14 cellular contexts compared by ENCODE assay signal in the genomic region with DNA sequence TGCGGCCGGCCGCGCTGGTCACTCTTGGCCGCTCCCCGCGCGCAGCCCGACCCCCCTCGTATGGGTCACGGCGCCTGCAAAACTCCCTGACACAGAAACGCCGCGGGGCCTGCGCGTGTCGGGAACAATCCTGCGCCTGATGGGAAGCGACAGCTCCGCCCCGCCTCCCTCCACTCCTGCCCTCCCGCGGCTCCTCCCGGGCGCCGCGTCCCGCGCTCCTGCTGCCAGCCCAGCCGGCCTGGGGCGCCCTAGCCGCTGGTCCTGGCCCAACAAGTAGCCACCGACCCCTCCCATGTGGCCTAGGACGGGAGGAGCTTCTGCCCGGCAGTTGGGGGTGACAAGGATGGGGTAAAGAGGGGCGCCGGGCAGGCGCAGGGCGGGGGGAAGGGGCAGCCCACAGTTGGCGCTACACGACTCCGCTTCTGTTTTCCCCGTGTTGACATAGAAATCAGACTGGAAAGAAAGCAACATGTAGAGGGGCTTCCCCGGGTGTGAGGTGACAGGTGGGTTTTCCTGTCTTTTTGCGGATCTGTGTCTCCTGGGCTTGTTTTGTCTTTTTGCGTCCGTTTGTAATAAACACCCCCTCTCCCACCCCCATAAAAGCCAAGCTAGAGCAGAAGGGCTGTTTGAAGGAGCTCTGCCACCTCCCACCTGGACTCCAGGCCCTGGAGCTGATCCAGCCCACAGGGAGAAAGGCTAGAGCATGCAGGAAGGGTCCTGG. TPM values are rescaled to one million over a fixed set of nuclear protein-coding genes. Genes with fewer than 3 reads are reported as not detected.
A peak's percentile ranks its signal among the peaks of the same experiment; 100 is the strongest.
DNase-seq lines count a peak whose midpoint lies in the region; ATAC-seq, FAIRE-seq and TF ChIP-seq lines count a peak whose summit lies in the region.
"Had no signal": no experiment of that assay in that cellular context is flagged by ENCODE, and none has a peak within 500 bp of the region (broad histone marks: within the 10 kb centered on the region; RNA-seq: fewer than 3 reads in every experiment).

No MANE protein-coding gene starts in this region.

- no peaks in the 10 kb centered on the region for H3K4me1 ChIP-seq in endothelial cell of umbilical vein (ENCODE audit: control insufficient read depth, extremely low read depth, insufficient read depth, low read length)
- peaks cover 8% of the 10 kb centered on the region for H3K4me1 ChIP-seq in neural progenitor cell
- H3K4me1 ChIP-seq: upper lobe of right lung had no signal

- H4K20me1 ChIP-seq in endothelial cell of umbilical vein (replicated peaks; ENCODE audit: control insufficient read depth, extremely low read depth, insufficient read depth, low read length): no peaks in the 10 kb centered on the region
- peaks cover 67% of the 10 kb centered on the region for H4K20me1 ChIP-seq in neural progenitor cell (ENCODE audit: low read depth)

- H3K79me2 ChIP-seq in endothelial cell of umbilical vein (ENCODE audit: control insufficient read depth, insufficient read depth, low read length) (no peaks in the 10 kb centered on the region), neural progenitor cell (ENCODE audit: low read depth) (no peaks in the 10 kb centered on the region)

- H3K9me3 ChIP-seq in endothelial cell of umbilical vein (replicated peaks; ENCODE audit: control insufficient read depth, insufficient read depth, low read length) (no peaks in the 10 kb centered on the region), neural progenitor cell (ENCODE audit: low read depth) (no peaks in the 10 kb centered on the region)
- H3K9me3 ChIP-seq: upper lobe of right lung had no signal

- H3K4me1 Mint-ChIP-seq in neural progenitor cell: peaks cover 10% of the 10 kb centered on the region
- peaks cover 6% of the 10 kb centered on the region for H3K4me1 Mint-ChIP-seq in activated CD4-positive, alpha-beta memory T cell treated with anti-CD3 and anti-CD28 coated beads for 36 hours (ENCODE audit: low read depth)

- intact Hi-C loops in endothelial cell of umbilical vein (cut with micrococcal nuclease): no loop called here
- intact Hi-C loops in activated CD4-positive, alpha-beta memory T cell treated with anti-CD3 and anti-CD28 coated beads for 36 hours (cut with micrococcal nuclease): no loop called here

- CTCF ChIA-PET in endothelial cell of umbilical vein (lab: Charles Lee): interaction anchor here (0.7 kb wide), 1 partner anchor 32 kb away, joined by 3 read pairs; no protein-coding TSS in a partner anchor
- CTCF ChIA-PET in activated CD4-positive, alpha-beta memory T cell treated with anti-CD3 and anti-CD28 coated beads for 36 hours (lab: Charles Lee): no interaction called here

- no peaks in the 10 kb centered on the region for H3K9me1 ChIP-seq in endothelial cell of umbilical vein (replicated peaks; ENCODE audit: control insufficient read depth, extremely low read depth, insufficient read depth, low read length)

- dilution Hi-C loops in endothelial cell of umbilical vein (cut with MboI; ENCODE audit: extremely low pct_ligation_motif_present, low sequenced_read_pairs): no loop called here

- POLR2A ChIA-PET in endothelial cell of umbilical vein (lab: Charles Lee): no interaction called here
- POLR2A ChIA-PET in activated CD4-positive, alpha-beta memory T cell treated with anti-CD3 and anti-CD28 coated beads for 36 hours (lab: Charles Lee): no interaction called here

- no peak overlapping the region for H3K4me3 ChIP-seq in endothelial cell of umbilical vein (replicated peaks in 1 of 3; ENCODE audit: insufficient read depth in 1 of 3, low read depth in 1 of 3, low read length in 3 of 3)
- peak overlapping the region; percentile 40 for H3K4me3 ChIP-seq in neural progenitor cell
- H3K4me3 ChIP-seq: upper lobe of right lung had no signal

- H3K27ac ChIP-seq in endothelial cell of umbilical vein (ENCODE audit: insufficient read depth, low read depth, low read length) (no peak overlapping the region), neural progenitor cell (no peak overlapping the region)
- H3K27ac ChIP-seq: upper lobe of right lung had no signal

- H3K27ac Mint-ChIP-seq in neural progenitor cell: no peak overlapping the region
- no peak overlapping the region for H3K27ac Mint-ChIP-seq in activated CD4-positive, alpha-beta memory T cell treated with anti-CD3 and anti-CD28 coated beads for 36 hours
- H3K27ac Mint-ChIP-seq: activated B cell treated with CpG ODN at 0.5 μM for 24 hours had no signal

- H3K27me3 ChIP-seq in endothelial cell of umbilical vein (ENCODE audit: control insufficient read depth in 2 of 2, insufficient read depth in 2 of 2, low read length in 2 of 2) (peaks cover 61% of the 10 kb centered on the region in 2 experiments), neural progenitor cell (peaks cover 100% of the 10 kb centered on the region)

- H3K9ac ChIP-seq in endothelial cell of umbilical vein (replicated peaks; ENCODE audit: extremely low read depth, insufficient read depth, low read length) (no peak overlapping the region), neural progenitor cell (no peak overlapping the region)

- H3K36me3 ChIP-seq in endothelial cell of umbilical vein (ENCODE audit: control insufficient read depth in 2 of 2, extremely low read depth in 1 of 2, insufficient read depth in 2 of 2, low read length in 2 of 2) (no peaks in the 10 kb centered on the region), neural progenitor cell (no peaks in the 10 kb centered on the region)
- H3K36me3 ChIP-seq: upper lobe of right lung had no signal

- no peak for TF ChIP-seq POLR2A in endothelial cell of umbilical vein (IDR thresholded peaks at IDR 0.05; ENCODE audit: low read depth, low read length)

- H3K4me2 ChIP-seq in endothelial cell of umbilical vein (ENCODE audit: insufficient read depth, low read length): no peak overlapping the region
- H3K4me2 ChIP-seq in neural progenitor cell: peak overlapping the region; percentile 70

- H3K36me3 Mint-ChIP-seq in neural progenitor cell: peaks cover 2% of the 10 kb centered on the region
- H3K36me3 Mint-ChIP-seq in activated CD4-positive, alpha-beta memory T cell treated with anti-CD3 and anti-CD28 coated beads for 36 hours: no peaks in the 10 kb centered on the region

- DNase-seq in EL: peak; percentile 18
- DNase-seq in NCI-H128 (lab: John Stamatoyannopoulos, UW; ENCODE audit: unreplicated experiment): peak; percentile 1
- no peak for DNase-seq in endothelial cell of umbilical vein (ENCODE audit: low read depth, low spot score)
- DNase-seq in neural progenitor cell (ENCODE audit: low spot score): peak; percentile 71
- no peak for DNase-seq in NCI-H2029 treated with DMSO at 0.1 percent for 48 hours (lab: John Stamatoyannopoulos, UW)
- no peak for DNase-seq in activated CD4-positive, alpha-beta memory T cell treated with anti-CD3 and anti-CD28 coated beads for 36 hours
- DNase-seq: activated B cell treated with CpG ODN at 0.5 μM for 24 hours, activated gamma-delta T cell, hypothalamus, NCI-H1436, upper lobe of right lung had no signal

- H3K9me3 Mint-ChIP-seq in neural progenitor cell: peaks cover 9% of the 10 kb centered on the region
- H3K9me3 Mint-ChIP-seq in activated CD4-positive, alpha-beta memory T cell treated with anti-CD3 and anti-CD28 coated beads for 36 hours: no peaks in the 10 kb centered on the region
- H3K9me3 Mint-ChIP-seq: activated B cell treated with CpG ODN at 0.5 μM for 24 hours had no signal

- H3K4me3 Mint-ChIP-seq in neural progenitor cell: peak overlapping the region; percentile 6
- no peak overlapping the region for H3K4me3 Mint-ChIP-seq in activated CD4-positive, alpha-beta memory T cell treated with anti-CD3 and anti-CD28 coated beads for 36 hours
- H3K4me3 Mint-ChIP-seq: activated B cell treated with CpG ODN at 0.5 μM for 24 hours had no signal

- BruUV-seq in endothelial cell of umbilical vein (replicated peaks; lab: Mats Ljungman, UMichigan): no TSS peak

- no peak for FAIRE-seq in endothelial cell of umbilical vein (lab: Jason Lieb, UNC)

- ATAC-seq in HG02885 (IDR thresholded peaks at IDR 0.05; ENCODE audit: poor library complexity, unreplicated experiment) (no peak), HG03571 (IDR thresholded peaks at IDR 0.05; ENCODE audit: unreplicated experiment) (no peak)
- ATAC-seq: upper lobe of right lung had no signal

- no peak for TF ChIP-seq CTCF in endothelial cell of umbilical vein (IDR thresholded peaks at IDR 0.05; ENCODE audit: extremely low read depth in 1 of 2, insufficient read depth in 1 of 2, low read depth in 1 of 2, low read length in 2 of 2)
- no peak for TF ChIP-seq CTCF in neural progenitor cell (IDR thresholded peaks at IDR 0.05)

- peaks cover 81% of the 10 kb centered on the region for H3K27me3 Mint-ChIP-seq in neural progenitor cell (ENCODE audit: insufficient read depth, low read depth)
- peaks cover 69% of the 10 kb centered on the region for H3K27me3 Mint-ChIP-seq in activated CD4-positive, alpha-beta memory T cell treated with anti-CD3 and anti-CD28 coated beads for 36 hours

- H3F3A ChIP-seq in neural progenitor cell (ENCODE audit: low read depth): peaks cover 4% of the 10 kb centered on the region

- H2AFZ ChIP-seq in endothelial cell of umbilical vein (ENCODE audit: low read depth, low read length) (no peak overlapping the region), neural progenitor cell (replicated peaks) (no peak overlapping the region)

TF ChIP-seq in endothelial cell of umbilical vein, 7 proteins besides CTCF, POLR2A, EP300 and RAD21 (continues in another document):
- no peak for TF ChIP-seq FOS (IDR thresholded peaks at IDR 0.05; ENCODE audit: borderline replicate concordance, insufficient read depth, low read length)
- no peak for TF ChIP-seq GATA2 (IDR thresholded peaks at IDR 0.05; ENCODE audit: insufficient read depth, insufficient read length, low read depth, low read length)
- TF ChIP-seq, protein P1, sequence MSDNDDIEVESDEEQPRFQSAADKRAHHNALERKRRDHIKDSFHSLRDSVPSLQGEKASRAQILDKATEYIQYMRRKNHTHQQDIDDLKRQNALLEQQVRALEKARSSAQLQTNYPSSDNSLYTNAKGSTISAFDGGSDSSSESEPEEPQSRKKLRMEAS (IDR thresholded peaks at IDR 0.05; ENCODE audit: insufficient read depth, insufficient read length): no peak
- TF ChIP-seq POLR2AphosphoS5 (IDR thresholded peaks at IDR 0.05; ENCODE audit: insufficient read depth, low read depth, low read length): no peak
- TF ChIP-seq MYC (IDR thresholded peaks at IDR 0.05; ENCODE audit: low read depth, low read length): no peak
- no peak for TF ChIP-seq JUN (IDR thresholded peaks at IDR 0.05; ENCODE audit: borderline replicate concordance, insufficient read depth, insufficient read length, low read depth)

RNA-seq across cellular contexts. Expression of a gene that starts 35.1 kb away (rescaled TPM):
- total RNA-seq in endothelial cell of umbilical vein (not detected in 2 replicates), neural progenitor cell (ENCODE audit: low replicate concordance) (0.06 and 0.34 TPM in 2 replicates)
- polyA plus RNA-seq in endothelial cell of umbilical vein: not detected in 2 replicates
- polyA plus RNA-seq in endothelial cell of umbilical vein (2011; cell fraction: cytosol; rRNA removed): not detected in 2 replicates
- polyA plus RNA-seq in endothelial cell of umbilical vein (2011; cell fraction: nucleus; rRNA removed): not detected in 2 replicates
- not detected in 2 replicates for polyA plus RNA-seq in endothelial cell of umbilical vein (2012)
- polyA minus RNA-seq in endothelial cell of umbilical vein: not detected in 2 replicates
- polyA minus RNA-seq in endothelial cell of umbilical vein (2011; cell fraction: cytosol; rRNA and poly(A)+ RNA removed): not detected
- polyA minus RNA-seq in endothelial cell of umbilical vein (2011; cell fraction: nucleus; rRNA and poly(A)+ RNA removed): not detected in 2 replicates
- total RNA-seq in activated CD4-positive, alpha-beta memory T cell treated with anti-CD3 and anti-CD28 coated beads for 36 hours: not detected
- total RNA-seq: activated B cell treated with CpG ODN at 0.5 μM for 24 hours, dermis microvascular lymphatic vessel endothelial cell, upper lobe of right lung had no signal

Comparison
In these comparisons a context has a peak if more than half of its experiments do, and no peak if none do; other contexts are left out.
1. DNase-seq: peak in EL (single experiment), NCI-H128 (single experiment) and neural progenitor cell (single experiment); none in endothelial cell of umbilical vein (single experiment), NCI-H2029 treated with DMSO at 0.1 percent for 48 hours (single experiment) and activated CD4-positive, alpha-beta memory T cell treated with anti-CD3 and anti-CD28 coated beads for 36 hours (single experiment).